18 cellular contexts compared by ENCODE assay signal in the genomic region with DNA sequence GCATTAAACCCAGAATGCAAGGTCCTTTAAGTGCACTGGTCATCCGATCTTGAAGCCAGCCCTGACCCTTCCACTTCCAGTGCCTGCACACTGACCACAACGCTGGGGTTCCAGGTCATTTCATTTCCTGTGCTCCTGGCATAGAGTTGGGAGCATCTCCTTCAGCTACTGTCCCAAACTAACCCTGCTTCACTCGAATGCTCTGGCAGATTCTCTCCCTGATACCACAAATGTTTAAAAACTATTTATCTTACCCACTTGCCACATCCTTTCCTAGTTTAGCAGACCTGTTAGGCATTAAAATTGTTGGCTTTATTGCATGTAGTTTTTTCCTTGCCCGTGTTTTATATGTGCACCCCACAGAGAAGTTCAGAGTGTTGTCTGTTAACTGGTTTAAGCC.
A peak's percentile ranks its signal among the peaks of the same experiment; 100 is the strongest.
DNase-seq lines count a peak whose midpoint lies in the region; ATAC-seq and TF ChIP-seq lines count a peak whose summit lies in the region.
"Had no signal": no experiment of that assay in that cellular context is flagged by ENCODE, and none has a peak within 500 bp of the region (broad histone marks: within the 10 kb centered on the region; RNA-seq: fewer than 3 reads in every experiment).

No MANE protein-coding gene starts in this region.

- DNase-seq in Right ventricle myocardium inferior (ENCODE audit: missing footprints) = no peak
- no peak for DNase-seq in right cardiac atrium
- DNase-seq in SK-N-MC (ENCODE audit: low read depth, low spot score) = no peak
- peak; percentile 70 for DNase-seq in kidney glomerular epithelial cell (lab: John Stamatoyannopoulos, UW)
- no peak for DNase-seq in uterus
- DNase-seq in T-helper 17 cell = no peak
- DNase-seq in activated CD4-positive, alpha-beta T cell treated with anti-CD3 and anti-CD28 coated beads for 1 hour = no peak
- DNase-seq in CD4-positive, alpha-beta memory T cell = no peak
- DNase-seq: 8988T, C1 segment of cervical spinal cord, EL, HFFc6, KG1, NCI-H1048, NCI-H524, SHP77 treated with DMSO at 0.1 percent for 48 hours had no signal

- WGBS in right cardiac atrium = 34% methylated on average over 4 of the region's 4 CpGs

- POLR2A ChIA-PET in CD4-positive, alpha-beta memory T cell (lab: Charles Lee; ENCODE audit: partially characterized antibody) = no interaction called here

- no peaks in the 10 kb centered on the region for H3K4me1 Mint-ChIP-seq in T-helper 17 cell
- H3K4me1 Mint-ChIP-seq in CD4-positive, alpha-beta memory T cell = no peaks in the 10 kb centered on the region

- H3K27me3 Mint-ChIP-seq in T-helper 17 cell = peaks cover 22% of the 10 kb centered on the region
- peaks cover 0 to 3% of the 10 kb centered on the region in 2 donors for H3K27me3 Mint-ChIP-seq in CD4-positive, alpha-beta memory T cell

- ATAC-seq in Right ventricle myocardium inferior (peak; percentile 21), right cardiac atrium (no peak), T-helper 17 cell (no peak)
- ATAC-seq: HepG2, Panc1 had no signal

- intact Hi-C loops in Right ventricle myocardium inferior (cut with DNase I) (no loop called here), right cardiac atrium (cut with DNase I) (no loop called here), uterus (cut with DNase I; ENCODE audit: low total_unique reads) (no loop called here)
- intact Hi-C loops in CD4-positive, alpha-beta memory T cell (cut with micrococcal nuclease) = no loop called here

- no peak overlapping the region for H3K27ac Mint-ChIP-seq in T-helper 17 cell
- H3K27ac Mint-ChIP-seq in CD4-positive, alpha-beta memory T cell = no peak overlapping the region
- H3K27ac Mint-ChIP-seq: HFFc6 had no signal

- H3K4me3 ChIP-seq in right cardiac atrium (ENCODE audit: low read length) (no peak overlapping the region), SK-N-MC (peak overlapping the region; percentile 56), uterus (no peak overlapping the region)
- no peak overlapping the region for H3K4me3 ChIP-seq in CD4-positive, alpha-beta memory T cell (ENCODE audit: low read length in 2 of 2)

- no peak for TF ChIP-seq CTCF in uterus (IDR thresholded peaks at IDR 0.05)

- H3K9ac ChIP-seq in SK-N-MC (ENCODE audit: insufficient read length) = peak overlapping the region; percentile 26

- H3K4me1 ChIP-seq in right cardiac atrium (ENCODE audit: control insufficient read depth, insufficient read depth, low read length) (no peaks in the 10 kb centered on the region), uterus (no peaks in the 10 kb centered on the region)
- H3K4me1 ChIP-seq in CD4-positive, alpha-beta memory T cell (ENCODE audit: insufficient read depth, low read length) = no peaks in the 10 kb centered on the region

- H3K36me3 ChIP-seq in SK-N-MC (ENCODE audit: insufficient read depth, low read length) (no peaks in the 10 kb centered on the region), uterus (no peaks in the 10 kb centered on the region)
- H3K36me3 ChIP-seq in CD4-positive, alpha-beta memory T cell (ENCODE audit: insufficient read depth, low read length) = no peaks in the 10 kb centered on the region

- H3K9me3 ChIP-seq in right cardiac atrium (ENCODE audit: control insufficient read depth, low read length) (no peaks in the 10 kb centered on the region), SK-N-MC (ENCODE audit: low read depth, low read length) (no peaks in the 10 kb centered on the region), uterus (no peaks in the 10 kb centered on the region), T-helper 17 cell (ENCODE audit: control insufficient read depth, low read length, poor library complexity, severe bottlenecking) (no peaks in the 10 kb centered on the region)
- H3K9me3 ChIP-seq in CD4-positive, alpha-beta memory T cell (ENCODE audit: control insufficient read depth in 1 of 2, low read length in 2 of 2) = no peaks in the 10 kb centered on the region

- no peaks in the 10 kb centered on the region for H3K36me3 Mint-ChIP-seq in T-helper 17 cell (ENCODE audit: low read depth)
- no peaks in the 10 kb centered on the region for H3K36me3 Mint-ChIP-seq in CD4-positive, alpha-beta memory T cell

- CTCF ChIA-PET in CD4-positive, alpha-beta memory T cell (lab: Charles Lee; ENCODE audit: partially characterized antibody) = no interaction called here

- no peak overlapping the region for H3K4me3 Mint-ChIP-seq in T-helper 17 cell
- no peak overlapping the region for H3K4me3 Mint-ChIP-seq in CD4-positive, alpha-beta memory T cell
- H3K4me3 Mint-ChIP-seq: HFFc6 had no signal

- H3K27me3 ChIP-seq in right cardiac atrium (ENCODE audit: control insufficient read depth, insufficient read depth) (no peaks in the 10 kb centered on the region), uterus (no peaks in the 10 kb centered on the region)
- H3K27me3 ChIP-seq in CD4-positive, alpha-beta memory T cell (ENCODE audit: insufficient read depth, low read length) = no peaks in the 10 kb centered on the region

- TF ChIP-seq POLR2A in uterus (IDR thresholded peaks at IDR 0.05) = no peak

- no peaks in the 10 kb centered on the region for H3K9me3 Mint-ChIP-seq in CD4-positive, alpha-beta memory T cell
- H3K9me3 Mint-ChIP-seq: HFFc6 had no signal

- H3K27ac ChIP-seq in right cardiac atrium (ENCODE audit: low read length) (no peak overlapping the region), SK-N-MC (peak overlapping the region; percentile 65; the same call in 1 of the 2 replicates), uterus (peak overlapping the region; percentile 36 to 51)
- no peak overlapping the region for H3K27ac ChIP-seq in CD4-positive, alpha-beta memory T cell (ENCODE audit: low read depth, low read length)

Comparison
In these comparisons a context has a peak if more than half of its experiments do, and no peak if none do; other contexts are left out.
1. H3K27ac ChIP-seq: peak in SK-N-MC (single experiment) and uterus (2 of 2); none in right cardiac atrium (single experiment) and CD4-positive, alpha-beta memory T cell (single experiment).